ENCODE assay signal across 6 cellular contexts in genomic region chr9:17503196-17503595, GRCh38.
"Had no signal": no experiment of that assay in that cellular context is flagged by ENCODE, and none has a peak within 500 bp of the region (broad histone marks: within the 10 kb centered on the region; RNA-seq: fewer than 3 reads in every experiment).

No MANE protein-coding gene starts in this region.

- H3K4me3 ChIP-seq: K562 had no signal

- DNase-seq: IMR-90, KBM-7, KG1 had no signal

- FAIRE-seq: HTR-8/SVneo, K562 had no signal

- H3K27ac ChIP-seq: HL-60 had no signal

- ATAC-seq: K562 had no signal
